8 cellular contexts compared by ENCODE assay signal in genomic region chr19:47608074-47608907, GRCh38. TPM values are rescaled to one million over a fixed set of nuclear protein-coding genes. Genes with fewer than 3 reads are reported as not detected.
DNase-seq lines count a peak whose midpoint lies in the region; ATAC-seq and TF ChIP-seq lines count a peak whose summit lies in the region.

No MANE protein-coding gene starts in this region.

- CTCF ChIA-PET in CD4-positive, alpha-beta T cell (lab: Charles Lee), result interaction anchor here (1.0 to 1.5 kb wide), 3 partner anchors 65 to 172 kb away, joined by 4 to 5 read pairs (median 4); partner anchors contain the start of gene KPTN

- peak; percentile 91 to 98 (median 96) for DNase-seq in CD4-positive, alpha-beta T cell
- DNase-seq in NCI-H82 (lab: John Stamatoyannopoulos, UW) (peak; percentile 97), memory B cell (ENCODE audit: low spot score in 2 of 2) (peak; percentile 97 to 99)
- DNase-seq in activated CD8-positive, alpha-beta memory T cell treated with anti-CD3 and anti-CD28 coated beads for 1 hour (ENCODE audit: extremely low read depth in 1 of 2, low read depth in 1 of 2), result peak; percentile 73 to 93
- peak; percentile 90 for DNase-seq in effector CD4-positive, alpha-beta T cell
- peak; percentile 87 for DNase-seq in stimulated activated CD8-positive, alpha-beta memory T cell treated with anti-CD3 and anti-CD28 coated beads, Interleukin-12 subunit alpha, Interleukin-12 subunit beta, amount 100 ng/mL, for 1 hour (ENCODE audit: low read depth)

- peak overlapping the region; percentile 88 for H3K27ac ChIP-seq in CD4-positive, alpha-beta T cell (ENCODE audit: low read depth, low read length)

- H3K9me3 ChIP-seq in CD4-positive, alpha-beta T cell (ENCODE audit: control insufficient read depth, low read length), result no peaks in the 10 kb centered on the region

- TF ChIP-seq CTCF in CD4-positive, alpha-beta T cell (IDR thresholded peaks at IDR 0.05), result no peak

- POLR2A ChIA-PET in CD4-positive, alpha-beta T cell (lab: Charles Lee), result interaction anchor here (0.6 to 1.9 kb wide), 14 partner anchors 8 to 1386 kb away, joined by 3 to 27 read pairs (median 4); partner anchors contain the start of genes KPTN, NAPA, RUVBL2 and ZC3H4

- intact Hi-C loops in CD4-positive, alpha-beta T cell (cut with DNase I, micrococcal nuclease), result loop anchor here (1.0 to 10.0 kb wide), 9 partner anchors 8 to 333 kb away; partner anchors contain the start of genes NAPA (in 2 of the 2), INAFM1 (in 1 of the 2), KPTN (in 1 of the 2) and NOP53 (in 1 of the 2)

- H3K9me3 Mint-ChIP-seq in CD4-positive, alpha-beta T cell, result no peaks in the 10 kb centered on the region
- no peaks in the 10 kb centered on the region for H3K9me3 Mint-ChIP-seq in memory B cell

- no peaks in the 10 kb centered on the region for H3K27me3 Mint-ChIP-seq in CD4-positive, alpha-beta T cell
- peaks cover 2% of the 10 kb centered on the region for H3K27me3 Mint-ChIP-seq in memory B cell

- no peaks in the 10 kb centered on the region for H3K27me3 ChIP-seq in CD4-positive, alpha-beta T cell (ENCODE audit: control insufficient read depth, insufficient read depth, low read length)

- peaks cover 30% of the 10 kb centered on the region for H3K4me1 Mint-ChIP-seq in CD4-positive, alpha-beta T cell (ENCODE audit: low read depth)
- H3K4me1 Mint-ChIP-seq in memory B cell, result peaks cover 22% of the 10 kb centered on the region

- H3K27ac Mint-ChIP-seq in CD4-positive, alpha-beta T cell, result peak overlapping the region; percentile 91
- H3K27ac Mint-ChIP-seq in memory B cell, result peak overlapping the region; percentile 89

- peak overlapping the region; percentile 91 for H3K4me3 Mint-ChIP-seq in CD4-positive, alpha-beta T cell
- peak overlapping the region; percentile 83 for H3K4me3 Mint-ChIP-seq in memory B cell

- peaks cover 20% of the 10 kb centered on the region for H3K36me3 Mint-ChIP-seq in CD4-positive, alpha-beta T cell (ENCODE audit: low read depth)
- H3K36me3 Mint-ChIP-seq in memory B cell, result peaks cover 1% of the 10 kb centered on the region

- peak; percentile 81 for ATAC-seq in CD4-positive, alpha-beta T cell (ENCODE audit: poor library complexity)
- peak; percentile 87 for ATAC-seq in GM19397 (IDR thresholded peaks at IDR 0.05; ENCODE audit: unreplicated experiment)
- peak; percentile 73 for ATAC-seq in HG03571 (IDR thresholded peaks at IDR 0.05; ENCODE audit: unreplicated experiment)
- peak; percentile 84 for ATAC-seq in memory B cell (ENCODE audit: low read depth)

RNA-seq across cellular contexts. Expression of gene BICRA, which starts 0.6 kb away (rescaled TPM):
- 10 to 100 TPM; 21.2 to 22.0 TPM for total RNA-seq in CD4-positive, alpha-beta T cell

RNA-seq across cellular contexts. Expression of gene ZNF541, which starts 35.3 kb away (rescaled TPM):
- total RNA-seq in CD4-positive, alpha-beta T cell, result under 1 TPM; 0.81 to 0.88 TPM

Comparison
In these comparisons a context has a peak if more than half of its experiments do, and no peak if none do; other contexts are left out.
1. Peak in every context shown above with its lines: DNase-seq, ATAC-seq and H3K27ac ChIP-seq.